In the genomic region with DNA sequence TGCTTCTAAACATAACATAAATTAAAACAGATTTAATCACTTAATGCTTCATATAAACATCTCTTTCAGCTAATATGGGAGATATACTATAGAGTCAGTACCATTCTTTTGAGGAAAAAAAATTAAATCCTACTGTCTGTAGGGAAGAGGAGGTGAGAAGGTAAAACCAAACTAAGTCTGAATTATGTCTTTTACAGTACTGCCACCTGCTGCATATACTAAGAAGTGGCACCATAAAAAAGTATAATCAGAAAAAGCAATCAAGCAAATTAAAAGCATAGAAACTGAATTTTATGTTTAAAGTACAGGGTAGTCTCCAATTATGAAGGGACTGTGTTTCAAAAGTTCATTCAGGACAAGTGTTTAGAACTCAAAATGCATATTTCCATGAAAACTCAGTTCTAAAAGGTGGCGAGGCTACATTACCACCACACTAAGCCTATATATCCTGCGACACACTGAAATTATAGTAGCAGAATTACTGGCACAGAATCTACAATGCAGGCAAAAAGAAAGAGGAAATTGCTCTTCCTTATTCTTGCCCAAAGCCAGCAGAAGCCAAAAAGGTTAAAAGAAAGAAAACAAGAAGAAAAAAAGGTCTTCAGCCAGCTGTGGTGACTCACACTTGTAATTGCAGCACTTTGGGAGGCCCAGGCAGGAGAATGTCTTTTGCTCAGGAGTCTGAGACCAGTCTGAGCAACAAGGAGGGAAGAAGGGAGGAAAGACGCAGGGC, we compare ENCODE assay signal across 8 cellular contexts. TPM values are rescaled to one million over a fixed set of nuclear protein-coding genes. Genes with fewer than 3 reads are reported as not detected.
DNase-seq lines count a peak whose midpoint lies in the region; ATAC-seq and TF ChIP-seq lines count a peak whose summit lies in the region.

No MANE protein-coding gene starts in this region.

- H3K9me3 Mint-ChIP-seq in mesothelial cell of epicardium, result peaks cover 6% of the 10 kb centered on the region

- H3K36me3 Mint-ChIP-seq in mesothelial cell of epicardium, result peaks cover 30% of the 10 kb centered on the region

- no peak overlapping the region for H3K4me3 Mint-ChIP-seq in mesothelial cell of epicardium

- H3K27ac Mint-ChIP-seq in mesothelial cell of epicardium, result no peak overlapping the region

- TF ChIP-seq CTCF in GM13977 (IDR thresholded peaks at IDR 0.05; ENCODE audit: extremely low read depth, insufficient read depth, missing control alignments) (peak; percentile 63), mesothelial cell of epicardium (IDR thresholded peaks at IDR 0.05; ENCODE audit: unreplicated experiment) (peak; percentile 70)

- H3K27me3 Mint-ChIP-seq in mesothelial cell of epicardium (ENCODE audit: low read depth), result no peaks in the 10 kb centered on the region

- DNase-seq in AG20443 (ENCODE audit: low spot score), result peak; percentile 17
- no peak for DNase-seq in GM13977 (ENCODE audit: low spot score)
- peak; percentile 81 for DNase-seq in NOMO-1 treated with DMSO at 0.1 percent for 48 hours (lab: John Stamatoyannopoulos, UW; ENCODE audit: unreplicated experiment)
- DNase-seq in dedifferentiated amniotic fluid mesenchymal stem cell (ENCODE audit: extremely low spot score), result peak; percentile 42
- DNase-seq in mesothelial cell of epicardium (ENCODE audit: low spot score in 2 of 2, unreplicated experiment in 2 of 2), result no peak

- ATAC-seq in GM18867 (IDR thresholded peaks at IDR 0.05; ENCODE audit: unreplicated experiment), result no peak
- ATAC-seq in HG03565 (IDR thresholded peaks at IDR 0.05; ENCODE audit: unreplicated experiment), result no peak
- no peak for ATAC-seq in GM18502 (IDR thresholded peaks at IDR 0.05; ENCODE audit: poor library complexity, unreplicated experiment)

- H3K4me1 Mint-ChIP-seq in mesothelial cell of epicardium, result no peaks in the 10 kb centered on the region

- in situ Hi-C loops in GM13977 (cut with MboI; ENCODE audit: low pct_unique_long_range_greater_than_20kb, low sequenced_read_pairs, unreplicated experiment), result no loop called here

RNA-seq across cellular contexts. Expression of gene NSL1, which starts 9.0 kb away (rescaled TPM):
- 26.1 to 29.0 TPM (median 26.6 TPM) in 3 replicates for total RNA-seq in mesothelial cell of epicardium

RNA-seq across cellular contexts. Expression of gene TATDN3, which starts 9.1 kb away (rescaled TPM):
- total RNA-seq in mesothelial cell of epicardium, result 11.3 to 15.1 TPM (median 14.3 TPM) in 3 replicates

Comparison
In these comparisons a context has a peak if more than half of its experiments do, and no peak if none do; other contexts are left out.
1. DNase-seq: peak in AG20443 (single experiment), NOMO-1 treated with DMSO at 0.1 percent for 48 hours (single experiment) and dedifferentiated amniotic fluid mesenchymal stem cell (single experiment); none in GM13977 (single experiment) and mesothelial cell of epicardium (0 of 2).